23 cellular contexts compared by ENCODE assay signal in genomic region chr1:187933562-187934419, GRCh38.
"Had no signal": no experiment of that assay in that cellular context is flagged by ENCODE, and none has a peak within 500 bp of the region (broad histone marks: within the 10 kb centered on the region; RNA-seq: fewer than 3 reads in every experiment).

No MANE protein-coding gene starts in this region.

- H3K27ac ChIP-seq: coronary artery, heart right ventricle, left lung, lower lobe of right lung, neural progenitor cell, ovary, tibial artery, upper lobe of right lung, vagina had no signal

- H3K27me3 ChIP-seq: heart right ventricle, left lung, neural progenitor cell, ovary, tibial artery, vagina had no signal

- H3K9me3 ChIP-seq: lower lobe of right lung, ovary, tibial artery, upper lobe of right lung, vagina had no signal

- H3K4me3 ChIP-seq: coronary artery, heart right ventricle, left lung, lower lobe of right lung, neural progenitor cell, ovary, tibial artery, upper lobe of right lung, vagina had no signal

- H3K9ac ChIP-seq: neural progenitor cell had no signal

- H3K4me1 ChIP-seq: heart right ventricle, left lung, lower lobe of right lung, tibial artery, upper lobe of right lung, vagina had no signal

- H3K4me2 ChIP-seq: neural progenitor cell had no signal

- FAIRE-seq: endometrium, islet of Langerhans had no signal

- H3K36me3 ChIP-seq: heart right ventricle, left lung, lower lobe of right lung, neural progenitor cell, ovary, tibial artery, upper lobe of right lung, vagina had no signal

- ATAC-seq: esophagus mucosa; heart right ventricle; left lung; lower lobe of right lung; natural killer cell treated with Interleukin-12 subunit alpha and Interleukin-12 subunit beta and Interleukin-15 and Interleukin-18, amount 100 ng/mL, for 72 hours; right cardiac atrium; stimulated activated effector memory CD8-positive, alpha-beta T cell treated with anti-CD3 and anti-CD28 coated beads, Interleukin-12 subunit alpha, Interleukin-12 subunit beta, amount 100 ng/mL, for 72 hours; stimulated activated naive CD8-positive, alpha-beta T cell treated with anti-CD3 and anti-CD28 coated beads, Interleukin-15, Interleukin-2, amounts not matched to agents 100 U/mL and 50 U/mL, for 24 hours; upper lobe of right lung had no signal

- DNase-seq: effector memory CD4-positive, alpha-beta T cell; heart right ventricle; hypothalamus; left lung; lower lobe of right lung; mesenchymal stem cell; midbrain; nucleus accumbens; ovary; right cardiac atrium; stimulated activated CD4-positive, alpha-beta T cell treated with anti-CD3 and anti-CD28 coated beads, Interleukin-4, amount 100 ng/mL, for 1 hour; stimulated activated CD8-positive, alpha-beta memory T cell treated with anti-CD3 and anti-CD28 coated beads, Interleukin-4, amount 100 ng/mL, for 48 hours; stimulated activated naive CD8-positive, alpha-beta T cell treated with anti-CD3 and anti-CD28 coated beads, Interleukin-15, Interleukin-2, amounts not matched to agents 100 U/mL and 50 U/mL, for 24 hours; tibial artery; upper lobe of right lung had no signal

- H2AFZ ChIP-seq: neural progenitor cell had no signal
